ENCODE assay signal across 19 cellular contexts in the genomic region with DNA sequence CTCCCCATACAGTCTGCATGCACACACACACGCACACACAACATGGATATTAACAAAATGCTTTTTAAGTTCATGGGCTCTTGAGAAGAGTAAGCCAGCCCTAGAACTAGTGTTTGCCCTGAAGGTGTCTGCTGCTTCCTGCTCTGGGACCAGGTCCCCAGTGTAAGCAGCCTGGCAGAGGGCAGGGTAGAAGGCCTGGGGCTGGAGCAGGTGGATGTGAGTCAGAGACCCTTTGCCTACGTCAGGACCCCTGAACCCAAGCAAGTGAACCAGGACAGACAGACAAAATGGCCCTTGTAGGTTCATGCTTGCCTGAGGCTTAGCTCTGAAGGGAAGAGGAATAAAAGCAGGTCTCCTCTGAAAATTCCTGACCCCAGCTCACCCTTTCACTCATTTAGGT.
DNase-seq lines count a peak whose midpoint lies in the region; ATAC-seq and TF ChIP-seq lines count a peak whose summit lies in the region.
"Had no signal": no experiment of that assay in that cellular context is flagged by ENCODE, and none has a peak within 500 bp of the region (broad histone marks: within the 10 kb centered on the region; RNA-seq: fewer than 3 reads in every experiment).

No MANE protein-coding gene starts in this region.

- intact Hi-C loops in Right ventricle myocardium superior (cut with DNase I) (no loop called here), left ventricle myocardium superior (cut with micrococcal nuclease) (no loop called here)

- no peaks in the 10 kb centered on the region for H3K9me3 ChIP-seq in neural progenitor cell (ENCODE audit: low read depth)
- H3K9me3 ChIP-seq: A549 had no signal

- H3K36me3 Mint-ChIP-seq in neural progenitor cell: no peaks in the 10 kb centered on the region

- H3K4me3 ChIP-seq in neural progenitor cell: no peak overlapping the region
- H3K4me3 ChIP-seq: A549, GM12878, GM23338 had no signal

- H3K27ac ChIP-seq in VCaP (peak overlapping the region; percentile 5; the same call in 1 of the 2 replicates), neural progenitor cell (no peak overlapping the region)
- H3K27ac ChIP-seq: 22Rv1, A549, C4-2B, HL-60 had no signal

- H2AFZ ChIP-seq in neural progenitor cell (replicated peaks): no peak overlapping the region
- H2AFZ ChIP-seq: GM23338 had no signal

- DNase-seq in Right ventricle myocardium superior (peak; percentile 4), left ventricle myocardium superior (no peak), neural progenitor cell (ENCODE audit: low spot score) (no peak)
- DNase-seq: AML-193; Calu3; CD4-positive, alpha-beta memory T cell; DMS79 treated with DMSO at 0.1 percent for 48 hours; EL; HCEC 1CT had no signal

- no peaks in the 10 kb centered on the region for H4K20me1 ChIP-seq in neural progenitor cell (ENCODE audit: low read depth)

- H3K9ac ChIP-seq in neural progenitor cell: no peak overlapping the region

- no peaks in the 10 kb centered on the region for H3K27me3 ChIP-seq in neural progenitor cell

- no peak for ATAC-seq in Right ventricle myocardium superior (ENCODE audit: poor library complexity)
- ATAC-seq in left ventricle myocardium superior: no peak
- ATAC-seq in GM19467 (IDR thresholded peaks at IDR 0.05; ENCODE audit: unreplicated experiment): no peak
- no peak for ATAC-seq in GM18505 (IDR thresholded peaks at IDR 0.05; ENCODE audit: unreplicated experiment)
- no peak for ATAC-seq in GM19351 (IDR thresholded peaks at IDR 0.05; ENCODE audit: unreplicated experiment)
- ATAC-seq: A549, GM12878, GM23338 had no signal

- H3K9me3 Mint-ChIP-seq in neural progenitor cell: no peaks in the 10 kb centered on the region
- H3K9me3 Mint-ChIP-seq: CD4-positive, alpha-beta memory T cell; GM23338 had no signal

- TF ChIP-seq POLR2A in GM18505 (IDR thresholded peaks at IDR 0.05; ENCODE audit: borderline replicate concordance, extremely low read depth, insufficient read depth, insufficient read length): no peak

- peaks cover 8% of the 10 kb centered on the region for H3K4me1 Mint-ChIP-seq in neural progenitor cell

- H3K27me3 Mint-ChIP-seq in neural progenitor cell (ENCODE audit: insufficient read depth, low read depth): peaks cover 2% of the 10 kb centered on the region
- H3K27me3 Mint-ChIP-seq: CD4-positive, alpha-beta memory T cell had no signal

- H3K4me1 ChIP-seq in neural progenitor cell: peaks cover 6% of the 10 kb centered on the region
- H3K4me1 ChIP-seq: A549 had no signal

- no peaks in the 10 kb centered on the region for H3K36me3 ChIP-seq in neural progenitor cell

- no peaks in the 10 kb centered on the region for H3F3A ChIP-seq in neural progenitor cell (ENCODE audit: low read depth)

- H3K4me3 Mint-ChIP-seq in neural progenitor cell: no peak overlapping the region
- H3K4me3 Mint-ChIP-seq: CD4-positive, alpha-beta memory T cell; GM23338 had no signal

- H3K79me2 ChIP-seq in neural progenitor cell (ENCODE audit: low read depth): no peaks in the 10 kb centered on the region

- H3K4me2 ChIP-seq in neural progenitor cell: no peak overlapping the region
- H3K4me2 ChIP-seq: A549, GM23338 had no signal

- H3K27ac Mint-ChIP-seq in neural progenitor cell: peak overlapping the region; percentile 81
- H3K27ac Mint-ChIP-seq: GM23338 had no signal

- TF ChIP-seq CTCF in VCaP (conservative IDR thresholded peaks at IDR 0.05): no peak
- TF ChIP-seq CTCF in neural progenitor cell (IDR thresholded peaks at IDR 0.05): no peak
